Comparison of ENCODE assay signal across 8 cellular contexts in genomic region chr10:46255696-46256355, GRCh38. TPM values are rescaled to one million over a fixed set of nuclear protein-coding genes. Genes with fewer than 3 reads are reported as not detected.
A peak's percentile ranks its signal among the peaks of the same experiment; 100 is the strongest.
DNase-seq lines count a peak whose midpoint lies in the region; TF ChIP-seq lines count a peak whose summit lies in the region.

No MANE protein-coding gene starts in this region.

- no peaks in the 10 kb centered on the region for H3K36me3 Mint-ChIP-seq in type B pancreatic cell

- no peaks in the 10 kb centered on the region for H3K9me3 Mint-ChIP-seq in type B pancreatic cell

- no peaks in the 10 kb centered on the region for H3K9me3 ChIP-seq in MG63

- H3K4me3 ChIP-seq in MG63, result no peak overlapping the region

- H3K27me3 ChIP-seq in MG63, result no peaks in the 10 kb centered on the region

- no peaks in the 10 kb centered on the region for H3K36me3 ChIP-seq in MG63

- no peak overlapping the region for H3K4me3 Mint-ChIP-seq in type B pancreatic cell

- peak; percentile 68 for TF ChIP-seq CTCF in type B pancreatic cell (conservative IDR thresholded peaks at IDR 0.05)

- H3K27me3 Mint-ChIP-seq in type B pancreatic cell, result peaks cover 3% of the 10 kb centered on the region

- H3K4me1 Mint-ChIP-seq in type B pancreatic cell (ENCODE audit: unreplicated experiment), result no peaks in the 10 kb centered on the region

- no peak overlapping the region for H3K27ac Mint-ChIP-seq in type B pancreatic cell

- peak; percentile 27 to 36 for DNase-seq in SHP77 (lab: John Stamatoyannopoulos, UW)
- no peak for DNase-seq in SHP77 treated with DMSO at 0.1 percent for 48 hours (lab: John Stamatoyannopoulos, UW)
- peak; percentile 60 for DNase-seq in MG63
- DNase-seq in activated CD4-positive, CD25-positive, alpha-beta regulatory T cell treated with anti-CD3 and anti-CD28 coated beads, Interleukin-2, amount 50 U/mL, for 72 hours, result peak; percentile 58
- DNase-seq in effector CD8-positive, alpha-beta T cell (lab: John Stamatoyannopoulos, UW), result peak; percentile 20
- DNase-seq in mucosa of gallbladder (ENCODE audit: low spot score), result peak; percentile 67
- peak; percentile 62 for DNase-seq in type B pancreatic cell (ENCODE audit: extremely low spot score, unreplicated experiment)
- DNase-seq in cerebellar nuclear complex (lab: John Stamatoyannopoulos, UW), result no peak

RNA-seq across cellular contexts. Expression of gene ANTXRL, which starts 31.0 kb away (rescaled TPM):
- not detected in 2 replicates for total RNA-seq in MG63 (2014; rRNA removed; shearing (Covaris generic); ENCODE audit: low replicate concordance)
- total RNA-seq in mucosa of gallbladder (not detected), type B pancreatic cell (ENCODE audit: low replicate concordance) (not detected in 2 replicates)

Comparison
In these comparisons a context has a peak if more than half of its experiments do, and no peak if none do; other contexts are left out.
1. DNase-seq: peak in SHP77 (2 of 2), MG63 (single experiment), activated CD4-positive, CD25-positive, alpha-beta regulatory T cell treated with anti-CD3 and anti-CD28 coated beads, Interleukin-2, amount 50 U/mL, for 72 hours (single experiment), effector CD8-positive, alpha-beta T cell (single experiment), mucosa of gallbladder (single experiment) and type B pancreatic cell (single experiment); none in SHP77 treated with DMSO at 0.1 percent for 48 hours (single experiment) and cerebellar nuclear complex (0 of 2).